In genomic region chr16:86313631-86314030, GRCh38 we compare ENCODE assay signal across 31 cellular contexts.
"Had no signal": no experiment of that assay in that cellular context is flagged by ENCODE, and none has a peak within 500 bp of the region (broad histone marks: within the 10 kb centered on the region; RNA-seq: fewer than 3 reads in every experiment).

No MANE protein-coding gene starts in this region.

- H3K27ac ChIP-seq: ascending aorta, breast epithelium, cardiac muscle cell, colonic mucosa, epithelial cell of prostate, heart right ventricle had no signal

- H3K27me3 ChIP-seq: ascending aorta, cardiac muscle cell, colonic mucosa, gastroesophageal sphincter had no signal

- DNase-seq: activated CD4-positive, alpha-beta memory T cell treated with anti-CD3 and anti-CD28 coated beads for 36 hours; activated CD4-positive, alpha-beta T cell treated with anti-CD3 and anti-CD28 coated beads for 36 hours; activated CD4-positive, alpha-beta T cell treated with anti-CD3 and anti-CD28 coated beads, Interleukin-2, amount 10 ng/mL, durations not matched to agents 24 days and 14 days; activated CD4-positive, CD25-positive, alpha-beta regulatory T cell; activated CD4-positive, CD25-positive, alpha-beta regulatory T cell treated with anti-CD3 and anti-CD28 coated beads, Interleukin-2, amount 50 U/mL, for 72 hours; activated CD8-positive, alpha-beta memory T cell treated with anti-CD3 and anti-CD28 coated beads, Interleukin-2, amount 10 ng/mL, durations not matched to agents 7 days and 5 days; activated CD8-positive, alpha-beta memory T cell treated with anti-CD3 and anti-CD28 coated beads, Interleukin-2, amount 50 U/mL, for 4 hours; activated CD8-positive, alpha-beta T cell treated with anti-CD3 and anti-CD28 coated beads, Interleukin-2, amount 10 ng/mL, durations not matched to agents 7 days and 5 days; activated gamma-delta T cell; activated naive CD4-positive, alpha-beta T cell; activated naive CD4-positive, alpha-beta T cell treated with anti-CD3 and anti-CD28 coated beads, Interleukin-2, amount 10 ng/mL, durations not matched to agents 7 days and 5 days; activated naive CD8-positive, alpha-beta T cell treated with anti-CD3 and anti-CD28 coated beads, Interleukin-2, amount 10 ng/mL, durations not matched to agents 7 days and 5 days; activated T-cell treated with anti-CD3 and anti-CD28 coated beads, Interleukin-2, amount 50 U/mL, for 1 hour; activated T-cell treated with anti-CD3 and anti-CD28 coated beads, Interleukin-2, amount 50 U/mL, for 48 hours; central memory CD4-positive, alpha-beta T cell; cerebellar nuclear complex; colonic mucosa; effector CD8-positive, alpha-beta T cell; esophagus squamous epithelium; foreskin melanocyte; heart right ventricle; T-helper 17 cell; T1000 had no signal

- H3K4me3 ChIP-seq: ascending aorta, breast epithelium, cardiac muscle cell, colonic mucosa, esophagus squamous epithelium, gastroesophageal sphincter, heart right ventricle had no signal

- FAIRE-seq: endometrium, endothelial cell of umbilical vein had no signal

- H3K36me3 ChIP-seq: ascending aorta, breast epithelium, cardiac muscle cell, colonic mucosa, esophagus squamous epithelium, gastroesophageal sphincter, heart right ventricle had no signal

- H3K9me3 ChIP-seq: ascending aorta, breast epithelium, colonic mucosa, esophagus squamous epithelium, gastroesophageal sphincter, heart right ventricle had no signal

- ATAC-seq: activated CD4-positive, alpha-beta T cell treated with anti-CD3 and anti-CD28 coated beads for 36 hours; activated CD8-positive, alpha-beta memory T cell treated with anti-CD3 and anti-CD28 coated beads, Interleukin-2, amount 10 ng/mL, durations not matched to agents 7 days and 5 days; activated CD8-positive, alpha-beta T cell treated with anti-CD3 and anti-CD28 coated beads, Interleukin-2, amount 10 ng/mL, durations not matched to agents 7 days and 5 days; activated naive CD4-positive, alpha-beta T cell treated with anti-CD3 and anti-CD28 coated beads, Interleukin-2, amount 50 U/mL, for 72 hours; gastroesophageal sphincter; heart right ventricle; T-helper 17 cell had no signal

- H3K4me1 ChIP-seq: ascending aorta, breast epithelium, colonic mucosa, esophagus squamous epithelium, heart right ventricle had no signal
